In the genomic region with DNA sequence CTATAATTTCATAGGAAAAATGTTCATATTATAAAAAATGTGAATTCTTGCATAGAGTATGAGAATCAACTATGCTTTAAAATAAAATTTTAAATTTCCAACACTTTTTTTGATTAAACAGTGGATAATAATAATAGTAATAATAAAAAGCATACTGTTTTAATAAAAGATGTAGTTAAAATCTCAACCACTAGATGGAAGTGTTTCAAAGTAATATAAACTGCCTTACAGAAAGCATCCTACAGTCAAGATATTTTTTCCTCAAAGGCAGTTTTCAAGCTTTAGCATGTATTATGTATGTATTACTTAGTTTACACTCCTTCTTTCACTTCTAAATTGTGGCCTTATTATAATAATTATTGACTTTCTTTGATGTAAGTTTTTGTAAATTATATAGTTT, we compare ENCODE assay signal across 8 cellular contexts.
DNase-seq lines count a peak whose midpoint lies in the region; ATAC-seq and TF ChIP-seq lines count a peak whose summit lies in the region.

No MANE protein-coding gene starts in this region.

- no peaks in the 10 kb centered on the region for H3K4me1 Mint-ChIP-seq in stimulated activated memory B cell treated with anti-CD40 and anti-IgM and Interleukin-4, amounts not matched to agents 10 μg/mL and 1 μg/mL and 100 μg/mL, for 72 hours

- in situ Hi-C loops in ACHN (cut with HindIII; ENCODE audit: low pct_ligation_motif_present, low pct_unique_long_range_greater_than_20kb, low sequenced_read_pairs), result no loop called here

- H3K27ac Mint-ChIP-seq in stimulated activated memory B cell treated with anti-CD40 and anti-IgM and Interleukin-4, amounts not matched to agents 10 μg/mL and 1 μg/mL and 100 μg/mL, for 72 hours, result no peak overlapping the region

- TF ChIP-seq POLR2A in esophagus muscularis mucosa (IDR thresholded peaks at IDR 0.05; ENCODE audit: low read depth) (no peak), thyroid gland (IDR thresholded peaks at IDR 0.05) (no peak)

- DNase-seq in ACHN (peak; percentile 32), NCI-H69 (lab: John Stamatoyannopoulos, UW) (peak; percentile 17), esophagus muscularis mucosa (ENCODE audit: extremely low spot score) (no peak), thyroid gland (no peak), NCI-H446 treated with DMSO at 0.1 percent for 48 hours (lab: John Stamatoyannopoulos, UW) (no peak)

- H3K36me3 Mint-ChIP-seq in stimulated activated memory B cell treated with anti-CD40 and anti-IgM and Interleukin-4, amounts not matched to agents 10 μg/mL and 1 μg/mL and 100 μg/mL, for 72 hours, result no peaks in the 10 kb centered on the region

- H3K27me3 Mint-ChIP-seq in stimulated activated memory B cell treated with anti-CD40 and anti-IgM and Interleukin-4, amounts not matched to agents 10 μg/mL and 1 μg/mL and 100 μg/mL, for 72 hours, result peaks cover 12% of the 10 kb centered on the region

- ATAC-seq in GM19043 (IDR thresholded peaks at IDR 0.05; ENCODE audit: low read depth, unreplicated experiment), result peak; percentile 52
- ATAC-seq in stimulated activated memory B cell treated with anti-CD40 and anti-IgM and Interleukin-4, amounts not matched to agents 10 μg/mL and 1 μg/mL and 100 μg/mL, for 72 hours, result no peak
- no peak for ATAC-seq in HG03196 (IDR thresholded peaks at IDR 0.05; ENCODE audit: unreplicated experiment)

- H3K9me3 Mint-ChIP-seq in stimulated activated memory B cell treated with anti-CD40 and anti-IgM and Interleukin-4, amounts not matched to agents 10 μg/mL and 1 μg/mL and 100 μg/mL, for 72 hours, result no peaks in the 10 kb centered on the region

- intact Hi-C loops in esophagus muscularis mucosa (cut with DNase I), result no loop called here
- intact Hi-C loops in thyroid gland (cut with DNase I), result no loop called here

- TF ChIP-seq EP300 in esophagus muscularis mucosa (IDR thresholded peaks at IDR 0.05), result no peak

- no peaks in the 10 kb centered on the region for H3K4me1 ChIP-seq in esophagus muscularis mucosa
- H3K4me1 ChIP-seq in thyroid gland, result no peaks in the 10 kb centered on the region

- H3K27me3 ChIP-seq in esophagus muscularis mucosa, result peaks cover 0 to 8% (median 2%) of the 10 kb centered on the region in 4 donors
- no peaks in the 10 kb centered on the region for H3K27me3 ChIP-seq in thyroid gland

- H3K9me3 ChIP-seq in esophagus muscularis mucosa, result no peaks in the 10 kb centered on the region
- H3K9me3 ChIP-seq in thyroid gland, result no peaks in the 10 kb centered on the region

- no peak overlapping the region for H3K27ac ChIP-seq in esophagus muscularis mucosa (replicated peaks in 1 of 4)
- no peak overlapping the region for H3K27ac ChIP-seq in thyroid gland

- no peak overlapping the region for H3K4me3 ChIP-seq in esophagus muscularis mucosa
- no peak overlapping the region for H3K4me3 ChIP-seq in thyroid gland (replicated peaks in 1 of 3)

- H3K4me3 Mint-ChIP-seq in stimulated activated memory B cell treated with anti-CD40 and anti-IgM and Interleukin-4, amounts not matched to agents 10 μg/mL and 1 μg/mL and 100 μg/mL, for 72 hours, result no peak overlapping the region

- peak in 2 of 3 experiments; percentile 37 to 39 for TF ChIP-seq CTCF in esophagus muscularis mucosa (IDR thresholded peaks at IDR 0.05)
- peak in 1 of 6 experiments; percentile 35 for TF ChIP-seq CTCF in thyroid gland (IDR thresholded peaks at IDR 0.05)

- H3K36me3 ChIP-seq in esophagus muscularis mucosa (no peaks in the 10 kb centered on the region), thyroid gland (no peaks in the 10 kb centered on the region)

Comparison
In these comparisons a context has a peak if more than half of its experiments do, and no peak if none do; other contexts are left out.
1. DNase-seq: peak in ACHN (single experiment) and NCI-H69 (single experiment); none in esophagus muscularis mucosa (single experiment), thyroid gland (0 of 2) and NCI-H446 treated with DMSO at 0.1 percent for 48 hours (single experiment).